25 cellular contexts compared by ENCODE assay signal in the genomic region with DNA sequence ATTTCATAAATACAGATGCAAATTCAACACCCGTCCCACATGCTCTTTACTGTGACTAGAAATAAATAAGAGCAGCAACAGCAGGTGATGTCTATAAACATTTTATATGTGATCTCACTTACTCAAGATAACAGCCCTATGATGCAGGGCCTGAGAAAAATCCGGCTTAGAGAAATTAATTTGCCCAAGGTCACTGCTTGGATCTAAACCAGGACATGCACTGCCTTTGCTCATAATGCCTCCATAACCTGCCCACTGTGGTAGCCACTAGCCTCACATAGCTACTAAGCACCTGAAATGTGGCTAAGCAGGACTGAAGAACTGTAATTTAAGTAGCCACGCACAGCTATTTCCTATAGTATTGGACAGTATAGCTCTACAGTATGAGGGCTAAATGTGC.
DNase-seq lines count a peak whose midpoint lies in the region; ATAC-seq and TF ChIP-seq lines count a peak whose summit lies in the region.
"Had no signal": no experiment of that assay in that cellular context is flagged by ENCODE, and none has a peak within 500 bp of the region (broad histone marks: within the 10 kb centered on the region; RNA-seq: fewer than 3 reads in every experiment).

No MANE protein-coding gene starts in this region.

- H3K4me3 ChIP-seq in esophagus muscularis mucosa (no peak overlapping the region), stomach (no peak overlapping the region)
- H3K4me3 ChIP-seq: dorsolateral prefrontal cortex, spleen had no signal

- intact Hi-C loops in esophagus muscularis mucosa (cut with DNase I) (no loop called here), natural killer cell (cut with micrococcal nuclease) (loop anchor here (2.0 kb wide), 2 partner anchors 49 to 207 kb away; no protein-coding TSS in a partner anchor), stomach (cut with DNase I; ENCODE audit: low total_unique reads) (no loop called here)

- no peak overlapping the region for H3K4me3 Mint-ChIP-seq in natural killer cell
- H3K4me3 Mint-ChIP-seq: activated T-cell treated with anti-CD3 and anti-CD28 coated beads, Interleukin-2, amount 50 U/mL, for 4 hours; T-helper 17 cell had no signal

- H3K9me3 ChIP-seq in esophagus muscularis mucosa (no peaks in the 10 kb centered on the region), stomach (no peaks in the 10 kb centered on the region)
- H3K9me3 ChIP-seq: neutrophil, spleen had no signal

- DNase-seq in esophagus muscularis mucosa (ENCODE audit: extremely low spot score) (no peak), natural killer cell (no peak), stomach (no peak), midbrain (lab: John Stamatoyannopoulos, UW) (no peak), NCI-H1048 (lab: John Stamatoyannopoulos, UW) (no peak), RKO (ENCODE audit: low spot score) (no peak)
- DNase-seq: activated gamma-delta T cell treated with Interleukin-2 at 50 U/mL for 16 hours; activated T-cell treated with anti-CD3 and anti-CD28 coated beads, Interleukin-2, amount 50 U/mL, for 4 hours; Calu3; cerebellar nuclear complex; dorsolateral prefrontal cortex; glutamatergic neuron; kidney; NCI-H1092; NCI-H1694 treated with DMSO at 0.1 percent for 48 hours; NCI-H2171; NCI-H510A; spleen; substantia nigra; T-helper 17 cell had no signal

- 74% methylated on average over 3 of the region's 3 CpGs for WGBS in esophagus muscularis mucosa
- 63 to 88% (median 71%) methylated on average over 3 of the region's 3 CpGs for WGBS in stomach, 5 donors

- H3K27me3 ChIP-seq in esophagus muscularis mucosa (no peaks in the 10 kb centered on the region), stomach (no peaks in the 10 kb centered on the region)
- H3K27me3 ChIP-seq: dorsolateral prefrontal cortex, neutrophil, spleen had no signal

- TF ChIP-seq EP300 in esophagus muscularis mucosa (IDR thresholded peaks at IDR 0.05) = no peak
- no peak for TF ChIP-seq EP300 in stomach (IDR thresholded peaks at IDR 0.05)

- H3K4me1 Mint-ChIP-seq in natural killer cell = peaks cover 70 to 76% of the 10 kb centered on the region in 2 donors

- no peaks in the 10 kb centered on the region for H3K27me3 Mint-ChIP-seq in natural killer cell (ENCODE audit: low read depth in 2 of 2)
- H3K27me3 Mint-ChIP-seq: T-helper 17 cell had no signal

- peak overlapping the region; percentile 50 for H3K27ac ChIP-seq in VCaP
- peak overlapping the region; percentile 74 to 83 (median 82) for H3K27ac ChIP-seq in esophagus muscularis mucosa (replicated peaks in 1 of 4)
- peak overlapping the region in 4 of 5 donors; percentile 38 to 73 (median 71) for H3K27ac ChIP-seq in stomach
- H3K27ac ChIP-seq: dorsolateral prefrontal cortex, HL-60, neutrophil had no signal

- H3K36me3 ChIP-seq in esophagus muscularis mucosa (peaks cover 0 to 7% (median 0%) of the 10 kb centered on the region in 4 donors), stomach (no peaks in the 10 kb centered on the region)
- H3K36me3 ChIP-seq: neutrophil had no signal

- TF ChIP-seq CTCF in VCaP (conservative IDR thresholded peaks at IDR 0.05) = no peak
- TF ChIP-seq CTCF in esophagus muscularis mucosa (IDR thresholded peaks at IDR 0.05) = no peak
- TF ChIP-seq CTCF in natural killer cell (IDR thresholded peaks at IDR 0.05) = no peak
- no peak for TF ChIP-seq CTCF in stomach (IDR thresholded peaks at IDR 0.05)

- TF ChIP-seq POLR2A in esophagus muscularis mucosa (IDR thresholded peaks at IDR 0.05; ENCODE audit: low read depth) (no peak), stomach (IDR thresholded peaks at IDR 0.05) (no peak)

- ATAC-seq in natural killer cell (no peak), HG02571 (IDR thresholded peaks at IDR 0.05; ENCODE audit: unreplicated experiment) (no peak)
- ATAC-seq: activated T-cell treated with anti-CD3 and anti-CD28 coated beads, Interleukin-2, amount 50 U/mL, for 4 hours; SK-N-SH treated with all-trans-retinoic acid at 6 μM for 48 hours; T-helper 17 cell had no signal

- H3K9me3 Mint-ChIP-seq in natural killer cell = no peaks in the 10 kb centered on the region
- H3K9me3 Mint-ChIP-seq: activated T-cell treated with anti-CD3 and anti-CD28 coated beads, Interleukin-2, amount 50 U/mL, for 4 hours had no signal

- H3K36me3 Mint-ChIP-seq in natural killer cell = peaks cover 15% of the 10 kb centered on the region

- H3K4me1 ChIP-seq in esophagus muscularis mucosa (peaks cover 34 to 100% (median 94%) of the 10 kb centered on the region in 4 donors), stomach (peaks cover 6 to 75% (median 38%) of the 10 kb centered on the region in 4 donors)

- peak overlapping the region; percentile 86 to 87 for H3K27ac Mint-ChIP-seq in natural killer cell
- H3K27ac Mint-ChIP-seq: T-helper 17 cell had no signal
